In genomic region chr3:153628591-153628990, GRCh38 we compare ENCODE assay signal across 12 cellular contexts.
A peak's percentile ranks its signal among the peaks of the same experiment; 100 is the strongest.
DNase-seq lines count a peak whose midpoint lies in the region; ATAC-seq and TF ChIP-seq lines count a peak whose summit lies in the region.
"Had no signal": no experiment of that assay in that cellular context is flagged by ENCODE, and none has a peak within 500 bp of the region (broad histone marks: within the 10 kb centered on the region; RNA-seq: fewer than 3 reads in every experiment).

No MANE protein-coding gene starts in this region.

- TF ChIP-seq CTCF in prostate gland (IDR thresholded peaks at IDR 0.05): no peak

- peaks cover 55 to 81% (median 70%) of the 10 kb centered on the region in 4 donors for H3K4me1 Mint-ChIP-seq in CD4-positive, alpha-beta memory T cell
- H3K4me1 Mint-ChIP-seq in activated naive CD8-positive, alpha-beta T cell treated with anti-CD3 and anti-CD28 coated beads, Interleukin-2, amount 50 U/mL, for 24 hours: peaks cover 72% of the 10 kb centered on the region

- peak in 2 of 5 donors; percentile 8 to 10 for DNase-seq in CD4-positive, alpha-beta memory T cell
- DNase-seq in activated naive CD8-positive, alpha-beta T cell treated with anti-CD3 and anti-CD28 coated beads, Interleukin-2, amount 50 U/mL, for 24 hours: no peak
- DNase-seq in stimulated activated CD4-positive, alpha-beta T cell treated with anti-CD3 and anti-CD28 coated beads, Interleukin-2, amount 100 ng/mL, for 24 hours: no peak
- no peak for DNase-seq in prostate gland (ENCODE audit: low spot score)
- DNase-seq in NCI-H1092 (lab: John Stamatoyannopoulos, UW): no peak
- no peak for DNase-seq in SIG-M5 treated with dmso at 0.1 percent for 504 hours (lab: John Stamatoyannopoulos, UW; ENCODE audit: unreplicated experiment)
- DNase-seq: DMS79 treated with DMSO at 0.1 percent for 48 hours, hippocampal formation, NCI-H187 treated with DMSO at 0.1 percent for 48 hours had no signal

- H3K4me1 ChIP-seq in CD4-positive, alpha-beta memory T cell (ENCODE audit: insufficient read depth, low read length): peaks cover 70% of the 10 kb centered on the region
- no peaks in the 10 kb centered on the region for H3K4me1 ChIP-seq in prostate gland (replicated peaks)

- no peaks in the 10 kb centered on the region for H3K9me3 Mint-ChIP-seq in CD4-positive, alpha-beta memory T cell
- no peaks in the 10 kb centered on the region for H3K9me3 Mint-ChIP-seq in activated naive CD8-positive, alpha-beta T cell treated with anti-CD3 and anti-CD28 coated beads, Interleukin-2, amount 50 U/mL, for 24 hours

- no peaks in the 10 kb centered on the region for H3K27me3 Mint-ChIP-seq in CD4-positive, alpha-beta memory T cell
- H3K27me3 Mint-ChIP-seq in activated naive CD8-positive, alpha-beta T cell treated with anti-CD3 and anti-CD28 coated beads, Interleukin-2, amount 50 U/mL, for 24 hours: peaks cover 2% of the 10 kb centered on the region

- no peak overlapping the region for H3K4me3 ChIP-seq in CD4-positive, alpha-beta memory T cell (ENCODE audit: low read length in 2 of 2)
- H3K4me3 ChIP-seq in prostate gland: no peak overlapping the region

- H3K36me3 Mint-ChIP-seq in CD4-positive, alpha-beta memory T cell: no peaks in the 10 kb centered on the region
- H3K36me3 Mint-ChIP-seq in activated naive CD8-positive, alpha-beta T cell treated with anti-CD3 and anti-CD28 coated beads, Interleukin-2, amount 50 U/mL, for 24 hours (ENCODE audit: low read depth): peaks cover 2% of the 10 kb centered on the region

- 59% methylated on average over 4 of the region's 4 CpGs for WGBS in prostate gland

- POLR2A ChIA-PET in CD4-positive, alpha-beta memory T cell (lab: Charles Lee; ENCODE audit: partially characterized antibody): interaction anchor here (1.3 to 11.3 kb wide), 2 partner anchors 12 to 467 kb away, joined by 3 to 130 read pairs; no protein-coding TSS in a partner anchor

- CTCF ChIA-PET in CD4-positive, alpha-beta memory T cell (lab: Charles Lee; ENCODE audit: partially characterized antibody): interaction anchor here (1.5 to 3.5 kb wide), 3 partner anchors 10 to 140 kb away, joined by 4 to 14 read pairs (median 6); no protein-coding TSS in a partner anchor

- ATAC-seq in GM18873 (IDR thresholded peaks at IDR 0.05; ENCODE audit: low FRiP score, unreplicated experiment): peak; percentile 85
- ATAC-seq in HG03139 (IDR thresholded peaks at IDR 0.05; ENCODE audit: unreplicated experiment): peak; percentile 45
- no peak for ATAC-seq in activated naive CD8-positive, alpha-beta T cell treated with anti-CD3 and anti-CD28 coated beads, Interleukin-2, amount 50 U/mL, for 24 hours

- H3K36me3 ChIP-seq in CD4-positive, alpha-beta memory T cell (ENCODE audit: insufficient read depth, low read length): no peaks in the 10 kb centered on the region
- H3K36me3 ChIP-seq in prostate gland: no peaks in the 10 kb centered on the region

- H3K27ac Mint-ChIP-seq in CD4-positive, alpha-beta memory T cell: peak overlapping the region; percentile 5 to 86 (median 58)
- peak overlapping the region; percentile 50 for H3K27ac Mint-ChIP-seq in activated naive CD8-positive, alpha-beta T cell treated with anti-CD3 and anti-CD28 coated beads, Interleukin-2, amount 50 U/mL, for 24 hours

- H3K9me3 ChIP-seq in CD4-positive, alpha-beta memory T cell (ENCODE audit: control insufficient read depth in 1 of 2, low read length in 2 of 2): no peaks in the 10 kb centered on the region
- no peaks in the 10 kb centered on the region for H3K9me3 ChIP-seq in prostate gland

- H3K27ac ChIP-seq in CD4-positive, alpha-beta memory T cell (ENCODE audit: low read depth, low read length): no peak overlapping the region
- H3K27ac ChIP-seq in prostate gland: no peak overlapping the region
- H3K27ac ChIP-seq: RWPE1 had no signal

- intact Hi-C loops in CD4-positive, alpha-beta memory T cell (cut with micrococcal nuclease): loop anchor here (5.0 to 10.0 kb wide), 3 partner anchors 54 to 696 kb away; partner anchors contain the start of gene DHX36
- intact Hi-C loops in prostate gland (cut with DNase I): no loop called here

- H3K4me3 Mint-ChIP-seq in CD4-positive, alpha-beta memory T cell: peak overlapping the region; percentile 12 to 82 (median 73)
- H3K4me3 Mint-ChIP-seq in activated naive CD8-positive, alpha-beta T cell treated with anti-CD3 and anti-CD28 coated beads, Interleukin-2, amount 50 U/mL, for 24 hours: peak overlapping the region; percentile 43

- no peak for TF ChIP-seq POLR2A in prostate gland (IDR thresholded peaks at IDR 0.05)

- H3K27me3 ChIP-seq in CD4-positive, alpha-beta memory T cell (ENCODE audit: insufficient read depth, low read length): no peaks in the 10 kb centered on the region
- no peaks in the 10 kb centered on the region for H3K27me3 ChIP-seq in prostate gland (replicated peaks; ENCODE audit: insufficient read depth)
